8 cellular contexts compared by ENCODE assay signal in genomic region chr20:2206957-2207769, GRCh38.
A peak's percentile ranks its signal among the peaks of the same experiment; 100 is the strongest.
DNase-seq lines count a peak whose midpoint lies in the region; ATAC-seq and TF ChIP-seq lines count a peak whose summit lies in the region.

No MANE protein-coding gene starts in this region.

- peak; percentile 92 for TF ChIP-seq CTCF in HFFc6 (IDR thresholded peaks at IDR 0.05)
- TF ChIP-seq CTCF in activated CD8-positive, alpha-beta T cell treated with anti-CD3 and anti-CD28 coated beads for 36 hours (IDR thresholded peaks at IDR 0.05) = peak; percentile 73

- POLR2A ChIA-PET in activated CD8-positive, alpha-beta T cell treated with anti-CD3 and anti-CD28 coated beads for 36 hours (lab: Charles Lee) = interaction anchor here (0.9 to 1.4 kb wide), 3 partner anchors 104 to 457 kb away, joined by 3 to 5 read pairs (median 3); partner anchors contain the start of gene IDH3B

- H3K4me3 Mint-ChIP-seq in HFFc6 (peak overlapping the region; percentile 76), memory B cell (peak overlapping the region; percentile 81)
- peak overlapping the region; percentile 72 for H3K4me3 Mint-ChIP-seq in activated CD8-positive, alpha-beta T cell treated with anti-CD3 and anti-CD28 coated beads for 36 hours

- H3K36me3 Mint-ChIP-seq in HFFc6 (ENCODE audit: low read depth) = no peaks in the 10 kb centered on the region
- H3K36me3 Mint-ChIP-seq in activated CD8-positive, alpha-beta T cell treated with anti-CD3 and anti-CD28 coated beads for 36 hours (ENCODE audit: low read depth) = no peaks in the 10 kb centered on the region
- H3K36me3 Mint-ChIP-seq in memory B cell = no peaks in the 10 kb centered on the region

- peaks cover 2% of the 10 kb centered on the region; the same call in 1 of the 2 replicates for H3K27me3 Mint-ChIP-seq in HFFc6 (ENCODE audit: insufficient read depth)
- H3K27me3 Mint-ChIP-seq in activated CD8-positive, alpha-beta T cell treated with anti-CD3 and anti-CD28 coated beads for 36 hours = peaks cover 13% of the 10 kb centered on the region
- H3K27me3 Mint-ChIP-seq in memory B cell = no peaks in the 10 kb centered on the region

- H3K27ac Mint-ChIP-seq in HFFc6 (peak overlapping the region; percentile 75), memory B cell (peak overlapping the region; percentile 69)
- peak overlapping the region; percentile 23 for H3K27ac Mint-ChIP-seq in activated CD8-positive, alpha-beta T cell treated with anti-CD3 and anti-CD28 coated beads for 36 hours

- H3K9me3 Mint-ChIP-seq in HFFc6 (no peaks in the 10 kb centered on the region), memory B cell (no peaks in the 10 kb centered on the region)
- no peaks in the 10 kb centered on the region for H3K9me3 Mint-ChIP-seq in activated CD8-positive, alpha-beta T cell treated with anti-CD3 and anti-CD28 coated beads for 36 hours

- ATAC-seq in activated CD8-positive, alpha-beta T cell treated with anti-CD3 and anti-CD28 coated beads for 36 hours = peak; percentile 81
- ATAC-seq in memory B cell (ENCODE audit: low read depth) (peak; percentile 83), GM18861 (IDR thresholded peaks at IDR 0.05; ENCODE audit: unreplicated experiment) (no peak)

- H3K4me1 Mint-ChIP-seq in HFFc6 (ENCODE audit: low read depth) (peaks cover 41% of the 10 kb centered on the region), memory B cell (no peaks in the 10 kb centered on the region)
- H3K4me1 Mint-ChIP-seq in activated CD8-positive, alpha-beta T cell treated with anti-CD3 and anti-CD28 coated beads for 36 hours (ENCODE audit: low read depth) = peaks cover 8% of the 10 kb centered on the region

- CTCF ChIA-PET in activated CD8-positive, alpha-beta T cell treated with anti-CD3 and anti-CD28 coated beads for 36 hours (lab: Charles Lee) = interaction anchor here (0.6 to 3.1 kb wide), 31 partner anchors 9 to 405 kb away, joined by 3 to 11 read pairs (median 4); partner anchors contain the start of gene SNRPB

- DNase-seq in ELF-1 (ENCODE audit: low read depth, low spot score) = peak; percentile 90
- peak; percentile 66 for DNase-seq in HFFc6
- peak; percentile 86 for DNase-seq in NCI-H2227 (lab: John Stamatoyannopoulos, UW; ENCODE audit: unreplicated experiment)
- peak; percentile 86 for DNase-seq in activated CD8-positive, alpha-beta T cell treated with anti-CD3 and anti-CD28 coated beads for 36 hours
- DNase-seq in effector CD8-positive, alpha-beta T cell (lab: John Stamatoyannopoulos, UW) = peak; percentile 20
- peak; percentile 77 to 87 for DNase-seq in memory B cell (ENCODE audit: low spot score in 2 of 2)
- peak; percentile 46 to 69 (median 52) for DNase-seq in stimulated activated CD4-positive, alpha-beta T cell treated with anti-CD3 and anti-CD28 coated beads, TNF-alpha, amount 100 ng/mL, for 48 hours (ENCODE audit: low read depth in 3 of 3)

- intact Hi-C loops in activated CD8-positive, alpha-beta T cell treated with anti-CD3 and anti-CD28 coated beads for 36 hours (cut with micrococcal nuclease) = no loop called here

Comparison
In these comparisons a context has a peak if more than half of its experiments do, and no peak if none do; other contexts are left out.
1. DNase-seq: peak in every context shown above with its lines; median percentile 90 in ELF-1; 86 in NCI-H2227; 86 in activated CD8-positive, alpha-beta T cell treated with anti-CD3 and anti-CD28 coated beads for 36 hours; 82 in memory B cell; 66 in HFFc6; 52 in stimulated activated CD4-positive, alpha-beta T cell treated with anti-CD3 and anti-CD28 coated beads, TNF-alpha, amount 100 ng/mL, for 48 hours; 20 in effector CD8-positive, alpha-beta T cell.
2. H3K27ac Mint-ChIP-seq: peak in every context shown above with its lines; median percentile 75 in HFFc6; 69 in memory B cell; 23 in activated CD8-positive, alpha-beta T cell treated with anti-CD3 and anti-CD28 coated beads for 36 hours.